ENCODE assay signal across 25 cellular contexts in the genomic region with DNA sequence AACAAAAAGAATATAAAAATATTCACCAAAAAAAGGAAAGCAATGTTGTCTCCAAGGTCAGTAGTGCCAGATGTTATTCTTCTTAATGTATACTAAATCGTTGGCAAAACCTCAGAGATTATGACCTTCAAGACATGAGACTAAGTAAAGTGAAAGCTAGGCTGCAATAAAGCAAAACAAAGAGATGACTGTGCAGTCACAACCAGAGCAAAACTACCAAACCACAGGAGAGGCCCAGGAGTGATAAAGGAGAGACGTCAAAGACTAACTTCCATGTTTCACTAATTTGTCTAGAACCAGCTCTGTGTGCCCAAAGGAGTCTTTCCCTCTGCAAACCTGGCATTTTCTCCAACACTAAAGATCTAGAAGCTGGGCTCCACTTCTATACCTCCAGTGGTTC.
A peak's percentile ranks its signal among the peaks of the same experiment; 100 is the strongest.
DNase-seq lines count a peak whose midpoint lies in the region; ATAC-seq lines count a peak whose summit lies in the region.
"Had no signal": no experiment of that assay in that cellular context is flagged by ENCODE, and none has a peak within 500 bp of the region (broad histone marks: within the 10 kb centered on the region; RNA-seq: fewer than 3 reads in every experiment).

No MANE protein-coding gene starts in this region.

- H3K9me3 Mint-ChIP-seq in CD8-positive, alpha-beta memory T cell: peaks cover 0 to 5% (median 3%) of the 10 kb centered on the region in 5 donors
- H3K9me3 Mint-ChIP-seq: activated CD4-positive, alpha-beta T cell treated with anti-CD3 and anti-CD28 coated beads, Interleukin-2, amount 10 ng/mL, durations not matched to agents 24 days and 14 days had no signal

- H3K36me3 ChIP-seq in CD8-positive, alpha-beta memory T cell (ENCODE audit: insufficient read depth, low read length): no peaks in the 10 kb centered on the region
- H3K36me3 ChIP-seq: BLaER1 treated with 17β-estradiol and CSF1 and Interleukin-3, amounts not matched to agents 10 nM and 100 nM; heart right ventricle; SJCRH30 had no signal

- H3K27me3 ChIP-seq in CD8-positive, alpha-beta memory T cell (ENCODE audit: insufficient read depth, low read length, poor library complexity, severe bottlenecking): no peaks in the 10 kb centered on the region
- H3K27me3 ChIP-seq: BLaER1 treated with 17β-estradiol and CSF1 and Interleukin-3, amounts not matched to agents 10 nM and 100 nM; heart right ventricle; SJCRH30 had no signal

- H3K36me3 Mint-ChIP-seq in CD8-positive, alpha-beta memory T cell: no peaks in the 10 kb centered on the region
- H3K36me3 Mint-ChIP-seq: activated naive CD8-positive, alpha-beta T cell; naive thymus-derived CD4-positive, alpha-beta T cell had no signal

- no peak overlapping the region for H3K27ac Mint-ChIP-seq in CD8-positive, alpha-beta memory T cell
- H3K27ac Mint-ChIP-seq: activated CD4-positive, alpha-beta T cell treated with anti-CD3 and anti-CD28 coated beads, Interleukin-2, amount 10 ng/mL, durations not matched to agents 24 days and 14 days; activated naive CD8-positive, alpha-beta T cell; naive thymus-derived CD4-positive, alpha-beta T cell had no signal

- no peaks in the 10 kb centered on the region for H3K27me3 Mint-ChIP-seq in CD8-positive, alpha-beta memory T cell
- H3K27me3 Mint-ChIP-seq: activated naive CD8-positive, alpha-beta T cell had no signal

- no peak overlapping the region for H3K27ac ChIP-seq in CD8-positive, alpha-beta memory T cell (ENCODE audit: low read depth, low read length)
- H3K27ac ChIP-seq: BLaER1 treated with 17β-estradiol and CSF1 and Interleukin-3, amounts not matched to agents 10 nM and 100 nM; epithelial cell of prostate; heart right ventricle; PC-9; SJCRH30 had no signal

- DNase-seq in RPMI7951 (ENCODE audit: low read depth) (peak; percentile 16), DMS79 treated with DMSO at 0.1 percent for 48 hours (lab: John Stamatoyannopoulos, UW) (no peak), amniotic stem cell (lab: John Stamatoyannopoulos, UW) (no peak)
- no peak for DNase-seq in CD8-positive, alpha-beta memory T cell
- DNase-seq: activated CD4-positive, alpha-beta T cell treated with anti-CD3 and anti-CD28 coated beads, Interleukin-2, amount 10 ng/mL, durations not matched to agents 24 days and 14 days; heart right ventricle; KG1; mesendoderm; naive thymus-derived CD4-positive, alpha-beta T cell; NCI-H1930; NCI-H2227 treated with DMSO at 0.1 percent for 48 hours; occipital lobe; PC-9; retina; SJCRH30; stimulated activated CD4-positive, alpha-beta T cell treated with anti-CD3 and anti-CD28 coated beads, Interleukin-4, amount 100 ng/mL, for 24 hours; stimulated activated naive CD8-positive, alpha-beta T cell treated with anti-CD3 and anti-CD28 coated beads, Interleukin-15, Interleukin-2, amounts not matched to agents 100 U/mL and 50 U/mL, for 24 hours; T-helper 1 cell had no signal

- CTCF ChIA-PET in CD8-positive, alpha-beta memory T cell (lab: Charles Lee): no interaction called here

- no peaks in the 10 kb centered on the region for H3K9me3 ChIP-seq in CD8-positive, alpha-beta memory T cell (ENCODE audit: low read length)
- H3K9me3 ChIP-seq: BLaER1 treated with 17β-estradiol and CSF1 and Interleukin-3, amounts not matched to agents 10 nM and 100 nM; SJCRH30 had no signal

- H3K4me3 ChIP-seq in CD8-positive, alpha-beta memory T cell (ENCODE audit: low read length): no peak overlapping the region
- H3K4me3 ChIP-seq: BLaER1 treated with 17β-estradiol and CSF1 and Interleukin-3, amounts not matched to agents 10 nM and 100 nM; heart right ventricle; PC-9; SJCRH30 had no signal

- peak; percentile 63 for ATAC-seq in GM18861 (IDR thresholded peaks at IDR 0.05; ENCODE audit: unreplicated experiment)
- peak; percentile 59 for ATAC-seq in GM21515 (IDR thresholded peaks at IDR 0.05; ENCODE audit: unreplicated experiment)
- peak; percentile 94 for ATAC-seq in HG03342 (IDR thresholded peaks at IDR 0.05; ENCODE audit: unreplicated experiment)
- no peak for ATAC-seq in GM18520 (IDR thresholded peaks at IDR 0.05; ENCODE audit: unreplicated experiment)
- ATAC-seq: heart right ventricle; naive thymus-derived CD4-positive, alpha-beta T cell; stimulated activated naive CD8-positive, alpha-beta T cell treated with anti-CD3 and anti-CD28 coated beads, Interleukin-15, Interleukin-2, amounts not matched to agents 100 U/mL and 50 U/mL, for 24 hours had no signal

- no peaks in the 10 kb centered on the region for H3K4me1 ChIP-seq in CD8-positive, alpha-beta memory T cell (ENCODE audit: insufficient read depth, low read length)
- H3K4me1 ChIP-seq: BLaER1 treated with 17β-estradiol and CSF1 and Interleukin-3, amounts not matched to agents 10 nM and 100 nM; heart right ventricle; SJCRH30 had no signal

- no peaks in the 10 kb centered on the region for H3K4me1 Mint-ChIP-seq in CD8-positive, alpha-beta memory T cell
- H3K4me1 Mint-ChIP-seq: activated CD4-positive, alpha-beta T cell treated with anti-CD3 and anti-CD28 coated beads, Interleukin-2, amount 10 ng/mL, durations not matched to agents 24 days and 14 days; naive thymus-derived CD4-positive, alpha-beta T cell had no signal

- POLR2A ChIA-PET in CD8-positive, alpha-beta memory T cell (lab: Charles Lee): no interaction called here

- H3K4me3 Mint-ChIP-seq in CD8-positive, alpha-beta memory T cell: no peak overlapping the region
- H3K4me3 Mint-ChIP-seq: activated CD4-positive, alpha-beta T cell treated with anti-CD3 and anti-CD28 coated beads, Interleukin-2, amount 10 ng/mL, durations not matched to agents 24 days and 14 days; activated naive CD8-positive, alpha-beta T cell; naive thymus-derived CD4-positive, alpha-beta T cell had no signal
